12 cellular contexts compared by ENCODE assay signal in genomic region chr5:127988149-127988755, GRCh38.
DNase-seq lines count a peak whose midpoint lies in the region; ATAC-seq and TF ChIP-seq lines count a peak whose summit lies in the region.
"Had no signal": no experiment of that assay in that cellular context is flagged by ENCODE, and none has a peak within 500 bp of the region (broad histone marks: within the 10 kb centered on the region; RNA-seq: fewer than 3 reads in every experiment).

No MANE protein-coding gene starts in this region.

- H3K27ac Mint-ChIP-seq in activated CD4-positive, alpha-beta T cell treated with anti-CD3 and anti-CD28 coated beads, Interleukin-2, amount 10 ng/mL, durations not matched to agents 7 days and 5 days = no peak overlapping the region
- H3K27ac Mint-ChIP-seq: activated B cell treated with CpG ODN at 0.5 μM for 24 hours, H9 had no signal

- H3K4me1 Mint-ChIP-seq in activated CD4-positive, alpha-beta T cell treated with anti-CD3 and anti-CD28 coated beads, Interleukin-2, amount 10 ng/mL, durations not matched to agents 7 days and 5 days = no peaks in the 10 kb centered on the region
- H3K4me1 Mint-ChIP-seq: activated B cell treated with CpG ODN at 0.5 μM for 24 hours, H9 had no signal

- peak overlapping the region; percentile 32 for H3K4me2 ChIP-seq in HCT116 (ENCODE audit: low read length)

- H3K79me2 ChIP-seq in HCT116 (ENCODE audit: insufficient read depth, low read length) = no peaks in the 10 kb centered on the region

- H3K36me3 ChIP-seq in HCT116 (ENCODE audit: control insufficient read depth in 1 of 2, insufficient read depth in 2 of 2, low read length in 2 of 2) (no peaks in the 10 kb centered on the region), SJSA1 (no peaks in the 10 kb centered on the region)
- H3K36me3 ChIP-seq: lower lobe of right lung had no signal

- H3K4me3 ChIP-seq in AG09309 (ENCODE audit: control insufficient read depth, low read depth, low read length) (no peak overlapping the region), HCT116 (replicated peaks in 1 of 2; ENCODE audit: low read depth in 1 of 2, low read length in 2 of 2) (no peak overlapping the region), SJSA1 (no peak overlapping the region)
- H3K4me3 ChIP-seq: lower lobe of right lung had no signal

- intact Hi-C loops in HCT116 (cut with micrococcal nuclease) (no loop called here), cardiac septum (cut with DNase I) (no loop called here), left ventricle myocardium superior (cut with micrococcal nuclease) (no loop called here)

- peak overlapping the region; percentile 45; the same call in 1 of the 2 replicates for H3K27ac ChIP-seq in HCT116 (ENCODE audit: low read depth, low read length)
- H3K27ac ChIP-seq in SJSA1 = peak overlapping the region; percentile 53
- H3K27ac ChIP-seq: lower lobe of right lung had no signal

- H3K9me3 ChIP-seq in HCT116 (ENCODE audit: control insufficient read depth in 1 of 2, insufficient read depth in 1 of 2, low read depth in 1 of 2, low read length in 2 of 2) (no peaks in the 10 kb centered on the region), SJSA1 (replicated peaks) (no peaks in the 10 kb centered on the region)
- H3K9me3 ChIP-seq: lower lobe of right lung had no signal

- H3K9me3 Mint-ChIP-seq in activated CD4-positive, alpha-beta T cell treated with anti-CD3 and anti-CD28 coated beads, Interleukin-2, amount 10 ng/mL, durations not matched to agents 7 days and 5 days = no peaks in the 10 kb centered on the region
- H3K9me3 Mint-ChIP-seq: H9 had no signal

- H2AFZ ChIP-seq in HCT116 (ENCODE audit: low read depth, low read length, poor library complexity, severe bottlenecking) = no peak overlapping the region

- TF ChIP-seq CTCF in AG09309 (IDR thresholded peaks at IDR 0.05; ENCODE audit: control insufficient read depth, insufficient read depth, low read depth, low read length, missing control alignments) (no peak), HCT116 (IDR thresholded peaks at IDR 0.05 in 2 of 3, conservative IDR thresholded peaks at IDR 0.05 in 1 of 3; ENCODE audit: borderline replicate concordance in 1 of 3, insufficient read depth in 1 of 3, low read depth in 2 of 3, low read length in 2 of 3) (no peak)

- CTCF ChIA-PET in HCT116 (lab: Charles Lee) = no interaction called here
- CTCF ChIA-PET in activated CD4-positive, alpha-beta T cell treated with anti-CD3 and anti-CD28 coated beads, Interleukin-2, amount 10 ng/mL, durations not matched to agents 7 days and 5 days (lab: Charles Lee) = interaction anchor here (1.0 kb wide), 1 partner anchor 55 kb away, joined by 3 read pairs; no protein-coding TSS in a partner anchor

- H4K20me1 ChIP-seq in HCT116 (ENCODE audit: insufficient read depth) = no peaks in the 10 kb centered on the region

- peaks cover 13 to 14% of the 10 kb centered on the region in 2 experiments for H3K4me1 ChIP-seq in HCT116 (ENCODE audit: control insufficient read depth in 1 of 2, insufficient read depth in 2 of 2, low read length in 2 of 2)
- H3K4me1 ChIP-seq in SJSA1 (replicated peaks) = peaks cover 22% of the 10 kb centered on the region
- H3K4me1 ChIP-seq: lower lobe of right lung had no signal

- no peaks in the 10 kb centered on the region for H3K36me3 Mint-ChIP-seq in activated CD4-positive, alpha-beta T cell treated with anti-CD3 and anti-CD28 coated beads, Interleukin-2, amount 10 ng/mL, durations not matched to agents 7 days and 5 days (ENCODE audit: low read depth)

- no peak overlapping the region for H3K4me3 Mint-ChIP-seq in activated CD4-positive, alpha-beta T cell treated with anti-CD3 and anti-CD28 coated beads, Interleukin-2, amount 10 ng/mL, durations not matched to agents 7 days and 5 days
- H3K4me3 Mint-ChIP-seq: activated B cell treated with CpG ODN at 0.5 μM for 24 hours, H9 had no signal

- H3K27me3 ChIP-seq in HCT116 (ENCODE audit: insufficient read depth, low read length) = no peaks in the 10 kb centered on the region
- H3K27me3 ChIP-seq in SJSA1 (replicated peaks) = no peaks in the 10 kb centered on the region

- POLR2A ChIA-PET in HCT116 (lab: Charles Lee) = no interaction called here
- POLR2A ChIA-PET in activated CD4-positive, alpha-beta T cell treated with anti-CD3 and anti-CD28 coated beads, Interleukin-2, amount 10 ng/mL, durations not matched to agents 7 days and 5 days (lab: Charles Lee) = no interaction called here

- ATAC-seq in HCT116 = peak; percentile 83
- ATAC-seq in HG02678 (IDR thresholded peaks at IDR 0.05; ENCODE audit: unreplicated experiment) = no peak
- no peak for ATAC-seq in left ventricle myocardium superior

- no peak for TF ChIP-seq POLR2A in HCT116 (IDR thresholded peaks at IDR 0.05; ENCODE audit: borderline replicate concordance, extremely low read depth, insufficient read depth, insufficient read length)

- no peaks in the 10 kb centered on the region for H3K27me3 Mint-ChIP-seq in activated CD4-positive, alpha-beta T cell treated with anti-CD3 and anti-CD28 coated beads, Interleukin-2, amount 10 ng/mL, durations not matched to agents 7 days and 5 days
- H3K27me3 Mint-ChIP-seq: activated B cell treated with CpG ODN at 0.5 μM for 24 hours had no signal

- H3K9ac ChIP-seq in HCT116 (ENCODE audit: low read length) = no peak overlapping the region

- RAD21 ChIA-PET in HCT116 (lab: Charles Lee; ENCODE audit: low non-redundant PET in 1 of 2, low total read pairs in 2 of 2, uncharacterized antibody in 2 of 2, unreplicated experiment in 2 of 2) = no interaction called here

- no TSS peak for BruUV-seq in HCT116 (replicated peaks; lab: Mats Ljungman, UMichigan)

- no peaks in the 10 kb centered on the region for H3K9me2 ChIP-seq in HCT116 (ENCODE audit: insufficient read depth)

- TF ChIP-seq RAD21 in HCT116 (IDR thresholded peaks at IDR 0.05; ENCODE audit: low read depth) = no peak

- peak; percentile 23 for DNase-seq in AG09309 (ENCODE audit: low read depth)
- peak; percentile 48 for DNase-seq in HCT116 (ENCODE audit: low read depth, low spot score)
- DNase-seq in SJSA1 (ENCODE audit: low read depth in 1 of 2, low spot score in 2 of 2) = peak; percentile 90 to 96
- DNase-seq in glomerular visceral epithelial cell (ENCODE audit: extremely low spot score) = peak; percentile 74
- no peak for DNase-seq in activated CD4-positive, alpha-beta T cell treated with anti-CD3 and anti-CD28 coated beads, Interleukin-2, amount 10 ng/mL, durations not matched to agents 7 days and 5 days
- no peak for DNase-seq in cardiac septum (ENCODE audit: low spot score)
- no peak for DNase-seq in left ventricle myocardium superior
- DNase-seq: activated B cell treated with CpG ODN at 0.5 μM for 24 hours, cerebellar nuclear complex, H9, lower lobe of right lung had no signal

TF ChIP-seq in HCT116, 20 proteins besides CTCF, POLR2A, EP300 and RAD21:
- TF ChIP-seq EGR1 (IDR thresholded peaks at IDR 0.05; ENCODE audit: low read depth) (no peak), JUND (IDR thresholded peaks at IDR 0.05) (peak; percentile 49), FOSL1 (IDR thresholded peaks at IDR 0.05; ENCODE audit: low read depth) (peak; percentile 57), YY1 (IDR thresholded peaks at IDR 0.05; ENCODE audit: extremely low read depth, insufficient replicate concordance, low read depth, low read length) (peak; percentile 49)
TF ChIP-seq in HCT116: peak in this region for 3.

Comparison
In these comparisons a context has a peak if more than half of its experiments do, and no peak if none do; other contexts are left out.
1. DNase-seq: peak in AG09309 (single experiment), HCT116 (single experiment), SJSA1 (2 of 2) and glomerular visceral epithelial cell (single experiment); none in activated CD4-positive, alpha-beta T cell treated with anti-CD3 and anti-CD28 coated beads, Interleukin-2, amount 10 ng/mL, durations not matched to agents 7 days and 5 days (single experiment), cardiac septum (single experiment) and left ventricle myocardium superior (single experiment).